In the genomic region with DNA sequence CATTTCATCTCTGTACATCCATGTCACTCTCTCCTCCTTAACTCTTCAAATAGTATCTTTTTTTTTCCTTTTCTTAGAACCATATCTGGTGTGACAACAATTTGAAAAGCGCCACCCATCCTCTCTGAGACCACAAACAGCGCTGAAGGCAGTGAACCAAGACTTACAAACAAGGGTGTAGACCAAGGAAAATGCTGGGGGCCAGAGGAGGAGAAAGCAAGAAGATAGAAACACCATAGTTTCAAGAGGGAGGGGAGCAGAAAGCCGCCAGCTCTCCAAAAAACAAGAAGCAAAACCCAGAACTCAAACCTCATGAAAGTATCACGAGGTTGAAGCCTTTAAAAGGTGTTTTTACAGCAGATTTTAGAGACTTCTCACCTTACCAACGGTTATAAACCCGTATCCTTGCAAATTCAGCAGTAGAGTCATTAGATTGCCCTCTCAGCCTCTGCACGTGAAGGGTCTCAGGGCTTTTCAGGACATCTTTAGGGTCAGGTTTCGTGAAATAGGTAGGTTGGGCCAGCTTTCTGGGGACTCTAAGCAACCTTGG, we compare ENCODE assay signal across 1 cellular context.
TF ChIP-seq lines count a peak whose summit lies in the region.

No MANE protein-coding gene starts in this region.

TF ChIP-seq in GM23338, 12 proteins besides CTCF, POLR2A, EP300 and RAD21 (continued from another document):
- no peak for TF ChIP-seq EZH2 (IDR thresholded peaks at IDR 0.05; ENCODE audit: low read depth, unreplicated experiment)
- TF ChIP-seq EZH2phosphoT487 (IDR thresholded peaks at IDR 0.05; ENCODE audit: unreplicated experiment), result no peak
- TF ChIP-seq, protein P1, sequence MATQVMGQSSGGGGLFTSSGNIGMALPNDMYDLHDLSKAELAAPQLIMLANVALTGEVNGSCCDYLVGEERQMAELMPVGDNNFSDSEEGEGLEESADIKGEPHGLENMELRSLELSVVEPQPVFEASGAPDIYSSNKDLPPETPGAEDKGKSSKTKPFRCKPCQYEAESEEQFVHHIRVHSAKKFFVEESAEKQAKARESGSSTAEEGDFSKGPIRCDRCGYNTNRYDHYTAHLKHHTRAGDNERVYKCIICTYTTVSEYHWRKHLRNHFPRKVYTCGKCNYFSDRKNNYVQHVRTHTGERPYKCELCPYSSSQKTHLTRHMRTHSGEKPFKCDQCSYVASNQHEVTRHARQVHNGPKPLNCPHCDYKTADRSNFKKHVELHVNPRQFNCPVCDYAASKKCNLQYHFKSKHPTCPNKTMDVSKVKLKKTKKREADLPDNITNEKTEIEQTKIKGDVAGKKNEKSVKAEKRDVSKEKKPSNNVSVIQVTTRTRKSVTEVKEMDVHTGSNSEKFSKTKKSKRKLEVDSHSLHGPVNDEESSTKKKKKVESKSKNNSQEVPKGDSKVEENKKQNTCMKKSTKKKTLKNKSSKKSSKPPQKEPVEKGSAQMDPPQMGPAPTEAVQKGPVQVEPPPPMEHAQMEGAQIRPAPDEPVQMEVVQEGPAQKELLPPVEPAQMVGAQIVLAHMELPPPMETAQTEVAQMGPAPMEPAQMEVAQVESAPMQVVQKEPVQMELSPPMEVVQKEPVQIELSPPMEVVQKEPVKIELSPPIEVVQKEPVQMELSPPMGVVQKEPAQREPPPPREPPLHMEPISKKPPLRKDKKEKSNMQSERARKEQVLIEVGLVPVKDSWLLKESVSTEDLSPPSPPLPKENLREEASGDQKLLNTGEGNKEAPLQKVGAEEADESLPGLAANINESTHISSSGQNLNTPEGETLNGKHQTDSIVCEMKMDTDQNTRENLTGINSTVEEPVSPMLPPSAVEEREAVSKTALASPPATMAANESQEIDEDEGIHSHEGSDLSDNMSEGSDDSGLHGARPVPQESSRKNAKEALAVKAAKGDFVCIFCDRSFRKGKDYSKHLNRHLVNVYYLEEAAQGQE (IDR thresholded peaks at IDR 0.05; ENCODE audit: unreplicated experiment), result no peak
- no peak for TF ChIP-seq STAT1 (IDR thresholded peaks at IDR 0.05; ENCODE audit: unreplicated experiment)
- TF ChIP-seq POLR2AphosphoS5 (IDR thresholded peaks at IDR 0.05; ENCODE audit: low read depth), result no peak
